13 cellular contexts compared by ENCODE assay signal in genomic region chr1:201553496-201554166, GRCh38. TPM values are rescaled to one million over a fixed set of nuclear protein-coding genes. Genes with fewer than 3 reads are reported as not detected.
A peak's percentile ranks its signal among the peaks of the same experiment; 100 is the strongest.
DNase-seq lines count a peak whose midpoint lies in the region; ATAC-seq and TF ChIP-seq lines count a peak whose summit lies in the region.
"Had no signal": no experiment of that assay in that cellular context is flagged by ENCODE, and none has a peak within 500 bp of the region (broad histone marks: within the 10 kb centered on the region; RNA-seq: fewer than 3 reads in every experiment).

No MANE protein-coding gene starts in this region.

- H3K36me3 Mint-ChIP-seq in nephron progenitor cell (ENCODE audit: low read depth) = no peaks in the 10 kb centered on the region
- H3K36me3 Mint-ChIP-seq: activated CD4-positive, alpha-beta memory T cell treated with anti-CD3 and anti-CD28 coated beads for 36 hours had no signal

- peaks cover 13% of the 10 kb centered on the region for H3K27me3 Mint-ChIP-seq in nephron progenitor cell (ENCODE audit: low read depth, poor library complexity)
- H3K27me3 Mint-ChIP-seq: activated CD4-positive, alpha-beta memory T cell treated with anti-CD3 and anti-CD28 coated beads for 36 hours had no signal

- H3K36me3 ChIP-seq in left ventricle myocardium inferior (no peaks in the 10 kb centered on the region), upper lobe of right lung (no peaks in the 10 kb centered on the region)
- H3K36me3 ChIP-seq: breast epithelium had no signal

- DNase-seq in left ventricle myocardium inferior = no peak
- no peak for DNase-seq in Right ventricle myocardium superior
- no peak for DNase-seq in dorsolateral prefrontal cortex
- DNase-seq in nephron progenitor cell = no peak
- DNase-seq in upper lobe of right lung = no peak
- DNase-seq in HPDE6-E6E7 (ENCODE audit: extremely low spot score) = no peak
- DNase-seq in middle frontal gyrus (ENCODE audit: extremely low spot score, low spot score) = no peak
- no peak for DNase-seq in stimulated activated naive CD4-positive, alpha-beta T cell (lab: John Stamatoyannopoulos, UW)
- DNase-seq: activated CD4-positive, alpha-beta memory T cell treated with anti-CD3 and anti-CD28 coated beads for 36 hours; activated effector memory CD4-positive, alpha-beta T cell treated with anti-CD3 and anti-CD28 coated beads, Interleukin-2, amount 50 U/mL, for 16 hours; DMS153 had no signal

- H3K27ac Mint-ChIP-seq in nephron progenitor cell = peak overlapping the region; percentile 42
- H3K27ac Mint-ChIP-seq: activated CD4-positive, alpha-beta memory T cell treated with anti-CD3 and anti-CD28 coated beads for 36 hours had no signal

- no peak overlapping the region for H3K4me3 Mint-ChIP-seq in nephron progenitor cell
- H3K4me3 Mint-ChIP-seq: activated CD4-positive, alpha-beta memory T cell treated with anti-CD3 and anti-CD28 coated beads for 36 hours had no signal

- no peak for TF ChIP-seq CTCF in left ventricle myocardium inferior (IDR thresholded peaks at IDR 0.05; ENCODE audit: borderline replicate concordance)
- TF ChIP-seq CTCF in dorsolateral prefrontal cortex (IDR thresholded peaks at IDR 0.05 in 54 of 56, conservative IDR thresholded peaks at IDR 0.05 in 2 of 56; ENCODE audit: low read depth in 1 of 56, partially characterized antibody in 56 of 56) = no peak
- no peak for TF ChIP-seq CTCF in nephron progenitor cell (IDR thresholded peaks at IDR 0.05)
- no peak for TF ChIP-seq CTCF in upper lobe of right lung (IDR thresholded peaks at IDR 0.05)

- H3K27me3 ChIP-seq in left ventricle myocardium inferior (ENCODE audit: low read depth) (no peaks in the 10 kb centered on the region), dorsolateral prefrontal cortex (no peaks in the 10 kb centered on the region), upper lobe of right lung (no peaks in the 10 kb centered on the region)
- H3K27me3 ChIP-seq: breast epithelium had no signal

- H3K9me3 ChIP-seq in left ventricle myocardium inferior (replicated peaks) (no peaks in the 10 kb centered on the region), upper lobe of right lung (no peaks in the 10 kb centered on the region)
- H3K9me3 ChIP-seq: breast epithelium had no signal

- no peaks in the 10 kb centered on the region for H3K9me3 Mint-ChIP-seq in nephron progenitor cell
- H3K9me3 Mint-ChIP-seq: activated CD4-positive, alpha-beta memory T cell treated with anti-CD3 and anti-CD28 coated beads for 36 hours had no signal

- peaks cover 36% of the 10 kb centered on the region for H3K4me1 Mint-ChIP-seq in nephron progenitor cell

- ATAC-seq in Right ventricle myocardium superior (ENCODE audit: poor library complexity) (no peak), upper lobe of right lung (no peak)

- H3K27ac ChIP-seq in left ventricle myocardium inferior (replicated peaks) (peak overlapping the region; percentile 81), dorsolateral prefrontal cortex (peak overlapping the region; percentile 72 to 96 (median 90)), upper lobe of right lung (peak overlapping the region; percentile 40)
- H3K27ac ChIP-seq: epithelial cell of prostate had no signal

- H3K4me1 ChIP-seq in left ventricle myocardium inferior (peaks cover 77% of the 10 kb centered on the region), upper lobe of right lung (peaks cover 19% of the 10 kb centered on the region)

- no peak overlapping the region for H3K4me3 ChIP-seq in left ventricle myocardium inferior
- no peak overlapping the region for H3K4me3 ChIP-seq in dorsolateral prefrontal cortex
- H3K4me3 ChIP-seq in upper lobe of right lung = no peak overlapping the region
- H3K4me3 ChIP-seq: breast epithelium had no signal

- intact Hi-C loops in left ventricle myocardium inferior (cut with micrococcal nuclease) (no loop called here), Right ventricle myocardium superior (cut with DNase I) (no loop called here), dorsolateral prefrontal cortex (cut with DNase I) (loop anchor here in 1 of 2 donors (2.0 kb wide), 1 partner anchor 15 kb away; the partner anchor contains the start of gene NAV1), upper lobe of right lung (cut with DNase I) (no loop called here)

RNA-seq across cellular contexts. Expression of gene NAV1, which starts 14.7 kb away (rescaled TPM):
- 74.8 TPM for total RNA-seq in left ventricle myocardium inferior
- total RNA-seq in Right ventricle myocardium superior = 66.6 TPM
- total RNA-seq in dorsolateral prefrontal cortex = 100 to 1,000 TPM in 17 of 120 experiments, 10 to 100 TPM in 103; 53.8 to 141 (median 77.6) TPM
- 34.1 TPM for total RNA-seq in upper lobe of right lung

RNA-seq across cellular contexts. Expression of gene CSRP1, which starts 46.7 kb away (rescaled TPM):
- total RNA-seq in left ventricle myocardium inferior (41.0 TPM), Right ventricle myocardium superior (53.1 TPM), dorsolateral prefrontal cortex (1,000 to 10,000 TPM in 2 of 120 experiments, 100 to 1,000 TPM in 118; 225 to 1,268 (median 522) TPM), upper lobe of right lung (280 TPM)

Comparison
In these comparisons a context has a peak if more than half of its experiments do, and no peak if none do; other contexts are left out.
1. H3K27ac ChIP-seq: peak in every context shown above with its lines; median percentile 90 in dorsolateral prefrontal cortex; 81 in left ventricle myocardium inferior; 40 in upper lobe of right lung.